Comparison of ENCODE assay signal across 14 cellular contexts in the genomic region with DNA sequence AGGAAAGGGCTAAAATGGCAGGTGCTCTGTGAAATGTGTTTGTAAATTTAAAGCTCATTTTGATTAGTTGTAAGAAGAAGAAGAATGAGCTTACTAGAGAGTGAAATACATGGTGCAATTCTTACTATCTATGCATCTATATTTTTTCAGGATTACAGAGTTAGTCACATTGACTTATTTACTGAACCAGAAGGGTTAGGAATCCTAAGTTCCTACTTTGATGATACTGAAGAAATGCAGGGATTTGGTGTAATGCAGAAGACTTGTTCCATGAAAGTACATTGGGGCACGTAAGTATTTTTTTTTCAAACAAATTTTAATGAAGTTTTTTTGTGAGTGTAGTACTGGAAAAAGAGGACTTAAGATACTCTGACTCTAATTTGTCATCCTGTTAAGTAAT.
"Had no signal": no experiment of that assay in that cellular context is flagged by ENCODE, and none has a peak within 500 bp of the region (broad histone marks: within the 10 kb centered on the region; RNA-seq: fewer than 3 reads in every experiment).

No MANE protein-coding gene starts in this region.

- ATAC-seq: naive thymus-derived CD8-positive, alpha-beta T cell; stimulated activated naive B cell treated with anti-CD40 and anti-IgM and Interleukin-4, amounts not matched to agents 10 μg/mL and 1 μg/mL and 100 μg/mL, for 72 hours had no signal

- H2AFZ ChIP-seq: hepatocyte had no signal

- H3K27ac Mint-ChIP-seq: activated CD4-positive, alpha-beta memory T cell treated with anti-CD3 and anti-CD28 coated beads, Interleukin-2, amount 10 ng/mL, durations not matched to agents 7 days and 5 days; activated T-helper 1 cell treated with anti-CD3 and anti-CD28 coated beads, Interleukin-12 subunit alpha, Interleukin-12 subunit beta, Interleukin-2, Interleukin-4 antibody, amounts not matched to agents 30 ng/mL and 10 ng/mL and 1 ng/mL, durations not matched to agents 14 hours and 24 hours and 36 hours; endodermal cell had no signal

- DNase-seq: activated CD4-positive, alpha-beta memory T cell treated with anti-CD3 and anti-CD28 coated beads, Interleukin-2, amount 10 ng/mL, durations not matched to agents 7 days and 5 days; activated CD8-positive, alpha-beta memory T cell treated with anti-CD3 and anti-CD28 coated beads, Interleukin-2, amount 50 U/mL, for 4 hours; activated naive CD4-positive, alpha-beta T cell; adrenal gland; dorsolateral prefrontal cortex; endodermal cell; naive thymus-derived CD8-positive, alpha-beta T cell; stimulated activated CD4-positive, alpha-beta T cell treated with anti-CD3 and anti-CD28 coated beads, Interleukin-15, amount 100 ng/mL, for 24 hours; stimulated activated CD4-positive, alpha-beta T cell treated with anti-CD3 and anti-CD28 coated beads, Interleukin-4, amount 100 ng/mL, for 1 hour; stimulated activated naive B cell treated with anti-CD40 and anti-IgM and Interleukin-4, amounts not matched to agents 10 μg/mL and 1 μg/mL and 100 μg/mL, for 72 hours; T-helper 1 cell; thyroid gland had no signal

- H3K9me3 ChIP-seq: adrenal gland, thyroid gland had no signal

- H3K36me3 ChIP-seq: adrenal gland had no signal

- H3K4me3 Mint-ChIP-seq: activated CD4-positive, alpha-beta memory T cell treated with anti-CD3 and anti-CD28 coated beads, Interleukin-2, amount 10 ng/mL, durations not matched to agents 7 days and 5 days; activated T-helper 1 cell treated with anti-CD3 and anti-CD28 coated beads, Interleukin-12 subunit alpha, Interleukin-12 subunit beta, Interleukin-2, Interleukin-4 antibody, amounts not matched to agents 30 ng/mL and 10 ng/mL and 1 ng/mL, durations not matched to agents 14 hours and 24 hours and 36 hours; endodermal cell; naive thymus-derived CD8-positive, alpha-beta T cell; stimulated activated naive B cell treated with anti-CD40 and anti-IgM and Interleukin-4, amounts not matched to agents 10 μg/mL and 1 μg/mL and 100 μg/mL, for 72 hours had no signal

- H3K9me3 Mint-ChIP-seq: activated CD4-positive, alpha-beta memory T cell treated with anti-CD3 and anti-CD28 coated beads, Interleukin-2, amount 10 ng/mL, durations not matched to agents 7 days and 5 days; activated T-helper 1 cell treated with anti-CD3 and anti-CD28 coated beads, Interleukin-12 subunit alpha, Interleukin-12 subunit beta, Interleukin-2, Interleukin-4 antibody, amounts not matched to agents 30 ng/mL and 10 ng/mL and 1 ng/mL, durations not matched to agents 14 hours and 24 hours and 36 hours; endodermal cell; naive thymus-derived CD8-positive, alpha-beta T cell; stimulated activated naive B cell treated with anti-CD40 and anti-IgM and Interleukin-4, amounts not matched to agents 10 μg/mL and 1 μg/mL and 100 μg/mL, for 72 hours had no signal

- H3K27me3 Mint-ChIP-seq: activated CD4-positive, alpha-beta memory T cell treated with anti-CD3 and anti-CD28 coated beads, Interleukin-2, amount 10 ng/mL, durations not matched to agents 7 days and 5 days; naive thymus-derived CD8-positive, alpha-beta T cell; stimulated activated naive B cell treated with anti-CD40 and anti-IgM and Interleukin-4, amounts not matched to agents 10 μg/mL and 1 μg/mL and 100 μg/mL, for 72 hours had no signal

- H3K4me2 ChIP-seq: hepatocyte had no signal

- H3K27me3 ChIP-seq: adrenal gland, hepatocyte, thyroid gland had no signal

- H3K27ac ChIP-seq: adrenal gland, dorsolateral prefrontal cortex, hepatocyte, thyroid gland had no signal

- H3K4me3 ChIP-seq: adrenal gland, dorsolateral prefrontal cortex, hepatocyte, thyroid gland had no signal
